Comparison of ENCODE assay signal across 25 cellular contexts in genomic region chr6:89346433-89346832, GRCh38. TPM values are rescaled to one million over a fixed set of nuclear protein-coding genes. Genes with fewer than 3 reads are reported as not detected.
A peak's percentile ranks its signal among the peaks of the same experiment; 100 is the strongest.
DNase-seq lines count a peak whose midpoint lies in the region; ATAC-seq and FAIRE-seq lines count a peak whose summit lies in the region.
"Had no signal": no experiment of that assay in that cellular context is flagged by ENCODE, and none has a peak within 500 bp of the region (broad histone marks: within the 10 kb centered on the region; RNA-seq: fewer than 3 reads in every experiment).

No MANE protein-coding gene starts in this region.

- H3K4me1 Mint-ChIP-seq in CD4-positive, CD25-positive, alpha-beta regulatory T cell = peaks cover 31 to 66% (median 51%) of the 10 kb centered on the region in 4 donors
- H3K4me1 Mint-ChIP-seq in T-helper 17 cell = peaks cover 56% of the 10 kb centered on the region

- no peak overlapping the region for H3K4me3 Mint-ChIP-seq in CD4-positive, CD25-positive, alpha-beta regulatory T cell
- no peak overlapping the region for H3K4me3 Mint-ChIP-seq in T-helper 17 cell
- H3K4me3 Mint-ChIP-seq: activated naive CD4-positive, alpha-beta T cell treated with anti-CD3 and anti-CD28 coated beads, Interleukin-2, amount 10 ng/mL, durations not matched to agents 7 days and 5 days; neural crest cell had no signal

- no peak for ATAC-seq in CD4-positive, CD25-positive, alpha-beta regulatory T cell (ENCODE audit: low read depth in 2 of 2)
- no peak for ATAC-seq in T-helper 17 cell
- ATAC-seq in HG03469 (IDR thresholded peaks at IDR 0.05; ENCODE audit: unreplicated experiment) = no peak
- ATAC-seq in GM19324 (IDR thresholded peaks at IDR 0.05; ENCODE audit: low FRiP score, unreplicated experiment) = no peak
- ATAC-seq: body of pancreas had no signal

- H3K27ac Mint-ChIP-seq in CD4-positive, CD25-positive, alpha-beta regulatory T cell = peak overlapping the region in 2 of 3 donors; percentile 72 to 93
- peak overlapping the region; percentile 54 for H3K27ac Mint-ChIP-seq in T-helper 17 cell
- H3K27ac Mint-ChIP-seq: activated naive CD4-positive, alpha-beta T cell treated with anti-CD3 and anti-CD28 coated beads, Interleukin-2, amount 10 ng/mL, durations not matched to agents 7 days and 5 days had no signal

- no peak for DNase-seq in CD4-positive, CD25-positive, alpha-beta regulatory T cell
- DNase-seq in GM19239 (ENCODE audit: insufficient read length, low spot score) (no peak), T-helper 17 cell (no peak), kidney tubule cell (ENCODE audit: low spot score) (peak; percentile 78), mesenteric fat pad (ENCODE audit: low spot score) (no peak), hepatic stellate cell (ENCODE audit: low spot score) (no peak)
- DNase-seq: activated naive CD4-positive, alpha-beta T cell treated with anti-CD3 and anti-CD28 coated beads, Interleukin-2, amount 10 ng/mL, durations not matched to agents 7 days and 5 days; activated T-cell treated with anti-CD3 and anti-CD28 coated beads, Interleukin-2, amount 50 U/mL, for 1 hour; body of pancreas; colonic mucosa; DMS79 treated with DMSO at 0.1 percent for 48 hours; hippocampal formation; Kasumi-1; midbrain; NCI-H1105; NCI-H2107; NCI-H510A; SHP77 had no signal

- peaks cover 5% of the 10 kb centered on the region for H3K36me3 Mint-ChIP-seq in CD4-positive, CD25-positive, alpha-beta regulatory T cell
- H3K36me3 Mint-ChIP-seq in T-helper 17 cell (ENCODE audit: low read depth) = peaks cover 2% of the 10 kb centered on the region

- no peak overlapping the region for H3K4me3 ChIP-seq in CD4-positive, CD25-positive, alpha-beta regulatory T cell (ENCODE audit: low read depth, low read length)
- H3K4me3 ChIP-seq: body of pancreas, colonic mucosa, suprapubic skin had no signal

- H3K36me3 ChIP-seq in CD4-positive, CD25-positive, alpha-beta regulatory T cell (ENCODE audit: control insufficient read depth, insufficient read depth, low read length) = peaks cover 7% of the 10 kb centered on the region

- H3K27me3 ChIP-seq in CD4-positive, CD25-positive, alpha-beta regulatory T cell (ENCODE audit: control insufficient read depth, insufficient read depth, low read length) = no peaks in the 10 kb centered on the region
- H3K27me3 ChIP-seq: body of pancreas, colonic mucosa, suprapubic skin had no signal

- no peaks in the 10 kb centered on the region for H3K27me3 Mint-ChIP-seq in CD4-positive, CD25-positive, alpha-beta regulatory T cell
- no peaks in the 10 kb centered on the region for H3K27me3 Mint-ChIP-seq in T-helper 17 cell
- H3K27me3 Mint-ChIP-seq: activated naive CD4-positive, alpha-beta T cell treated with anti-CD3 and anti-CD28 coated beads, Interleukin-2, amount 10 ng/mL, durations not matched to agents 7 days and 5 days had no signal

- peaks cover 29% of the 10 kb centered on the region for H3K4me1 ChIP-seq in CD4-positive, CD25-positive, alpha-beta regulatory T cell (ENCODE audit: control insufficient read depth, insufficient read depth, low read length, poor library complexity, severe bottlenecking)
- H3K4me1 ChIP-seq: colonic mucosa had no signal

- H3K9me3 ChIP-seq in CD4-positive, CD25-positive, alpha-beta regulatory T cell (ENCODE audit: control insufficient read depth in 2 of 2, low read length in 2 of 2) = no peaks in the 10 kb centered on the region
- H3K9me3 ChIP-seq in T-helper 17 cell (ENCODE audit: control insufficient read depth, low read length, poor library complexity, severe bottlenecking) = no peaks in the 10 kb centered on the region
- H3K9me3 ChIP-seq: body of pancreas, colonic mucosa, suprapubic skin had no signal

- H3K9me3 Mint-ChIP-seq in CD4-positive, CD25-positive, alpha-beta regulatory T cell = no peaks in the 10 kb centered on the region
- H3K9me3 Mint-ChIP-seq: activated naive CD4-positive, alpha-beta T cell treated with anti-CD3 and anti-CD28 coated beads, Interleukin-2, amount 10 ng/mL, durations not matched to agents 7 days and 5 days; neural crest cell had no signal

- FAIRE-seq in GM19239 (lab: Jason Lieb, UNC) = peak; percentile 18
- FAIRE-seq: endometrium, GM18507, HTR-8/SVneo had no signal

- no peak overlapping the region for H3K27ac ChIP-seq in CD4-positive, CD25-positive, alpha-beta regulatory T cell (ENCODE audit: insufficient read depth, low read length, poor library complexity, severe bottlenecking)
- H3K27ac ChIP-seq: body of pancreas, colonic mucosa, suprapubic skin had no signal

RNA-seq across cellular contexts. Expression of gene UBE2J1, which starts 6.1 kb away (rescaled TPM):
- 30.0 TPM for total RNA-seq in CD4-positive, CD25-positive, alpha-beta regulatory T cell
- polyA plus RNA-seq in CD4-positive, CD25-positive, alpha-beta regulatory T cell = 10 to 100 TPM; 33.8 to 50.6 (median 35.1) TPM
- total RNA-seq in T-helper 17 cell (10 to 100 TPM; 32.1 to 35.2 TPM), mesenteric fat pad (40.4 TPM)

RNA-seq across cellular contexts. Expression of gene GABRR2, which starts 31.3 kb away (rescaled TPM):
- 1.9 TPM for total RNA-seq in CD4-positive, CD25-positive, alpha-beta regulatory T cell
- not detected for polyA plus RNA-seq in CD4-positive, CD25-positive, alpha-beta regulatory T cell
- total RNA-seq in T-helper 17 cell (1 to 10 TPM in 1 of 2 donors, under 1 TPM in 1; 0.65 to 1.4 TPM), mesenteric fat pad (2.2 TPM)
